ENCODE assay signal across 15 cellular contexts in genomic region chr14:68590233-68590535, GRCh38.
DNase-seq lines count a peak whose midpoint lies in the region; ATAC-seq and TF ChIP-seq lines count a peak whose summit lies in the region.
"Had no signal": no experiment of that assay in that cellular context is flagged by ENCODE, and none has a peak within 500 bp of the region (broad histone marks: within the 10 kb centered on the region; RNA-seq: fewer than 3 reads in every experiment).

No MANE protein-coding gene starts in this region.

- DNase-seq in colonic mucosa (no peak), GM23338 (ENCODE audit: low spot score) (no peak), caudate nucleus (lab: John Stamatoyannopoulos, UW) (no peak), activated gamma-delta T cell treated with Interleukin-2 at 50 U/mL for 16 hours (no peak)
- DNase-seq in stimulated activated effector memory CD8-positive, alpha-beta T cell treated with anti-CD3 and anti-CD28 coated beads, Interleukin-12 subunit alpha, Interleukin-12 subunit beta, amount 100 ng/mL, for 72 hours (ENCODE audit: low spot score in 2 of 2), result no peak
- DNase-seq: activated B cell treated with CpG ODN at 0.5 μM for 24 hours; activated CD8-positive, alpha-beta memory T cell treated with anti-CD3 and anti-CD28 coated beads for 24 hours; aorta; dermis blood vessel endothelial cell; NCI-H2029 treated with DMSO at 0.1 percent for 48 hours; NCI-H748 treated with DMSO at 0.1 percent for 48 hours; T-helper 1 cell had no signal

- no peak overlapping the region for H2AFZ ChIP-seq in GM23338

- H3K9me3 ChIP-seq in BLaER1 treated with 17β-estradiol and CSF1 and Interleukin-3, amounts not matched to agents 10 nM and 100 nM (replicated peaks in 1 of 11), result peaks cover 0 to 6% (median 0%) of the 10 kb centered on the region in 11 experiments; a peak in 1 of 22 replicates
- H3K9me3 ChIP-seq in colonic mucosa, result no peaks in the 10 kb centered on the region
- no peaks in the 10 kb centered on the region for H3K9me3 ChIP-seq in muscle layer of colon (ENCODE audit: low read length)

- H3K27me3 ChIP-seq in BLaER1 treated with 17β-estradiol and CSF1 and Interleukin-3, amounts not matched to agents 10 nM and 100 nM, result no peaks in the 10 kb centered on the region
- no peaks in the 10 kb centered on the region for H3K27me3 ChIP-seq in colonic mucosa
- no peaks in the 10 kb centered on the region for H3K27me3 ChIP-seq in muscle layer of colon (ENCODE audit: control insufficient read depth in 1 of 2, insufficient read depth in 2 of 2, low read length in 2 of 2)
- H3K27me3 ChIP-seq in GM23338 (ENCODE audit: insufficient read depth), result no peaks in the 10 kb centered on the region

- peaks cover 10% of the 10 kb centered on the region; the same call in 1 of the 2 replicates for H3K9me2 ChIP-seq in GM23338 (ENCODE audit: insufficient read depth)

- no peak overlapping the region for H3K4me3 Mint-ChIP-seq in stimulated activated effector memory CD8-positive, alpha-beta T cell treated with anti-CD3 and anti-CD28 coated beads, Interleukin-12 subunit alpha, Interleukin-12 subunit beta, amount 100 ng/mL, for 72 hours
- H3K4me3 Mint-ChIP-seq in GM23338, result no peak overlapping the region
- H3K4me3 Mint-ChIP-seq: activated B cell treated with CpG ODN at 0.5 μM for 24 hours had no signal

- no peaks in the 10 kb centered on the region for H3K36me3 ChIP-seq in BLaER1 treated with 17β-estradiol and CSF1 and Interleukin-3, amounts not matched to agents 10 nM and 100 nM
- H3K36me3 ChIP-seq in colonic mucosa (no peaks in the 10 kb centered on the region), muscle layer of colon (ENCODE audit: insufficient read depth, low read length) (no peaks in the 10 kb centered on the region), GM23338 (ENCODE audit: insufficient read depth) (no peaks in the 10 kb centered on the region)

- no peak for ATAC-seq in stimulated activated effector memory CD8-positive, alpha-beta T cell treated with anti-CD3 and anti-CD28 coated beads, Interleukin-12 subunit alpha, Interleukin-12 subunit beta, amount 100 ng/mL, for 72 hours
- ATAC-seq in GM23338 (no peak), GM18517 (IDR thresholded peaks at IDR 0.05; ENCODE audit: unreplicated experiment) (no peak)

- peak overlapping the region; percentile 24 to 79 (median 52); a peak in 17 of 22 replicates for H3K4me2 ChIP-seq in BLaER1 treated with 17β-estradiol and CSF1 and Interleukin-3, amounts not matched to agents 10 nM and 100 nM
- no peak overlapping the region for H3K4me2 ChIP-seq in GM23338

- H3F3A ChIP-seq in GM23338 (replicated peaks; ENCODE audit: low read depth), result no peaks in the 10 kb centered on the region

- H3K36me3 Mint-ChIP-seq in stimulated activated effector memory CD8-positive, alpha-beta T cell treated with anti-CD3 and anti-CD28 coated beads, Interleukin-12 subunit alpha, Interleukin-12 subunit beta, amount 100 ng/mL, for 72 hours, result no peaks in the 10 kb centered on the region
- H3K36me3 Mint-ChIP-seq in GM23338 (ENCODE audit: low read depth), result no peaks in the 10 kb centered on the region; the same call in 1 of the 3 replicates

- peaks cover 24% of the 10 kb centered on the region for H3K4me1 Mint-ChIP-seq in stimulated activated effector memory CD8-positive, alpha-beta T cell treated with anti-CD3 and anti-CD28 coated beads, Interleukin-12 subunit alpha, Interleukin-12 subunit beta, amount 100 ng/mL, for 72 hours
- H3K4me1 Mint-ChIP-seq in GM23338, result peaks cover 66% of the 10 kb centered on the region

- peaks cover 19% of the 10 kb centered on the region for H3K27me3 Mint-ChIP-seq in GM23338 (ENCODE audit: insufficient read depth, low read depth, poor library complexity)
- H3K27me3 Mint-ChIP-seq: activated B cell treated with CpG ODN at 0.5 μM for 24 hours had no signal

- H3K4me3 ChIP-seq in BLaER1 treated with 17β-estradiol and CSF1 and Interleukin-3, amounts not matched to agents 10 nM and 100 nM, result no peak overlapping the region
- H3K4me3 ChIP-seq in colonic mucosa (no peak overlapping the region), muscle layer of colon (ENCODE audit: low read depth in 1 of 2, low read length in 2 of 2) (no peak overlapping the region), GM23338 (no peak overlapping the region)

- no peaks in the 10 kb centered on the region for H4K20me1 ChIP-seq in BLaER1 treated with 17β-estradiol and CSF1 and Interleukin-3, amounts not matched to agents 10 nM and 100 nM
- H4K20me1 ChIP-seq in GM23338 (replicated peaks; ENCODE audit: insufficient read depth), result no peaks in the 10 kb centered on the region

- H3K27ac Mint-ChIP-seq in stimulated activated effector memory CD8-positive, alpha-beta T cell treated with anti-CD3 and anti-CD28 coated beads, Interleukin-12 subunit alpha, Interleukin-12 subunit beta, amount 100 ng/mL, for 72 hours, result peak overlapping the region; percentile 17
- H3K27ac Mint-ChIP-seq in GM23338, result no peak overlapping the region
- H3K27ac Mint-ChIP-seq: activated B cell treated with CpG ODN at 0.5 μM for 24 hours had no signal

- peaks cover 41 to 82% (median 58%) of the 10 kb centered on the region in 10 experiments for H3K4me1 ChIP-seq in BLaER1 treated with 17β-estradiol and CSF1 and Interleukin-3, amounts not matched to agents 10 nM and 100 nM
- no peaks in the 10 kb centered on the region for H3K4me1 ChIP-seq in colonic mucosa
- H3K4me1 ChIP-seq in muscle layer of colon (ENCODE audit: insufficient read depth, low read length), result peaks cover 85% of the 10 kb centered on the region
- H3K4me1 ChIP-seq in GM23338 (ENCODE audit: insufficient read depth), result peaks cover 34% of the 10 kb centered on the region

- intact Hi-C loops in colonic mucosa (cut with DNase I), result no loop called here

- no peaks in the 10 kb centered on the region for H3K79me2 ChIP-seq in GM23338 (replicated peaks; ENCODE audit: insufficient read depth)

- H3K9me3 Mint-ChIP-seq in stimulated activated effector memory CD8-positive, alpha-beta T cell treated with anti-CD3 and anti-CD28 coated beads, Interleukin-12 subunit alpha, Interleukin-12 subunit beta, amount 100 ng/mL, for 72 hours, result no peaks in the 10 kb centered on the region
- H3K9me3 Mint-ChIP-seq in GM23338, result peaks cover 3% of the 10 kb centered on the region; the same call in 1 of the 3 replicates
- H3K9me3 Mint-ChIP-seq: activated B cell treated with CpG ODN at 0.5 μM for 24 hours had no signal

- TF ChIP-seq CTCF in colonic mucosa (IDR thresholded peaks at IDR 0.05) (no peak), GM23338 (conservative IDR thresholded peaks at IDR 0.05; ENCODE audit: low read depth in 2 of 2) (no peak)

- 0 out of 22 replicates have a peak overlapping the region, but pooled peaks of 1 of the 11 experiments have one; percentile 31 for H3K9ac ChIP-seq in BLaER1 treated with 17β-estradiol and CSF1 and Interleukin-3, amounts not matched to agents 10 nM and 100 nM
- no peak overlapping the region for H3K9ac ChIP-seq in colonic mucosa (ENCODE audit: low read depth in 2 of 2, low read length in 2 of 2)
- H3K9ac ChIP-seq in muscle layer of colon (ENCODE audit: low read length), result peak overlapping the region; percentile 10

- peak overlapping the region in 4 of 11 experiments; percentile 4 to 45 (median 18); a peak in 4 of 22 replicates for H3K27ac ChIP-seq in BLaER1 treated with 17β-estradiol and CSF1 and Interleukin-3, amounts not matched to agents 10 nM and 100 nM
- H3K27ac ChIP-seq in colonic mucosa (peak overlapping the region; percentile 59), muscle layer of colon (ENCODE audit: low read depth, low read length) (peak overlapping the region; percentile 90), GM23338 (ENCODE audit: low read depth) (no peak overlapping the region), caudate nucleus (ENCODE audit: low read depth, low read length) (no peak overlapping the region)

TF ChIP-seq in GM23338, 12 proteins besides CTCF, POLR2A, EP300 and RAD21 (continues in another document):
- TF ChIP-seq ETS1 (IDR thresholded peaks at IDR 0.05), result no peak
- no peak for TF ChIP-seq CREB1 (CRISPR knock-in tag; IDR thresholded peaks at IDR 0.05; ENCODE audit: low read depth)
- TF ChIP-seq ZNF114 (CRISPR knock-in tag; IDR thresholded peaks at IDR 0.05), result no peak
- TF ChIP-seq JUNB (IDR thresholded peaks at IDR 0.05; ENCODE audit: unreplicated experiment), result no peak
- TF ChIP-seq POLR2AphosphoS5 (IDR thresholded peaks at IDR 0.05; ENCODE audit: low read depth), result no peak
- no peak for TF ChIP-seq EZH2phosphoT487 (IDR thresholded peaks at IDR 0.05; ENCODE audit: unreplicated experiment)
- TF ChIP-seq, protein P1, sequence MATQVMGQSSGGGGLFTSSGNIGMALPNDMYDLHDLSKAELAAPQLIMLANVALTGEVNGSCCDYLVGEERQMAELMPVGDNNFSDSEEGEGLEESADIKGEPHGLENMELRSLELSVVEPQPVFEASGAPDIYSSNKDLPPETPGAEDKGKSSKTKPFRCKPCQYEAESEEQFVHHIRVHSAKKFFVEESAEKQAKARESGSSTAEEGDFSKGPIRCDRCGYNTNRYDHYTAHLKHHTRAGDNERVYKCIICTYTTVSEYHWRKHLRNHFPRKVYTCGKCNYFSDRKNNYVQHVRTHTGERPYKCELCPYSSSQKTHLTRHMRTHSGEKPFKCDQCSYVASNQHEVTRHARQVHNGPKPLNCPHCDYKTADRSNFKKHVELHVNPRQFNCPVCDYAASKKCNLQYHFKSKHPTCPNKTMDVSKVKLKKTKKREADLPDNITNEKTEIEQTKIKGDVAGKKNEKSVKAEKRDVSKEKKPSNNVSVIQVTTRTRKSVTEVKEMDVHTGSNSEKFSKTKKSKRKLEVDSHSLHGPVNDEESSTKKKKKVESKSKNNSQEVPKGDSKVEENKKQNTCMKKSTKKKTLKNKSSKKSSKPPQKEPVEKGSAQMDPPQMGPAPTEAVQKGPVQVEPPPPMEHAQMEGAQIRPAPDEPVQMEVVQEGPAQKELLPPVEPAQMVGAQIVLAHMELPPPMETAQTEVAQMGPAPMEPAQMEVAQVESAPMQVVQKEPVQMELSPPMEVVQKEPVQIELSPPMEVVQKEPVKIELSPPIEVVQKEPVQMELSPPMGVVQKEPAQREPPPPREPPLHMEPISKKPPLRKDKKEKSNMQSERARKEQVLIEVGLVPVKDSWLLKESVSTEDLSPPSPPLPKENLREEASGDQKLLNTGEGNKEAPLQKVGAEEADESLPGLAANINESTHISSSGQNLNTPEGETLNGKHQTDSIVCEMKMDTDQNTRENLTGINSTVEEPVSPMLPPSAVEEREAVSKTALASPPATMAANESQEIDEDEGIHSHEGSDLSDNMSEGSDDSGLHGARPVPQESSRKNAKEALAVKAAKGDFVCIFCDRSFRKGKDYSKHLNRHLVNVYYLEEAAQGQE (IDR thresholded peaks at IDR 0.05; ENCODE audit: unreplicated experiment), result no peak

Comparison
In these comparisons a context has a peak if more than half of its experiments do, and no peak if none do; other contexts are left out.
1. H3K27ac ChIP-seq: peak in colonic mucosa (single experiment) and muscle layer of colon (single experiment); none in GM23338 (single experiment) and caudate nucleus (single experiment).